ENCODE assay signal across 22 cellular contexts in genomic region chr3:133238015-133238414, GRCh38.
"Had no signal": no experiment of that assay in that cellular context is flagged by ENCODE, and none has a peak within 500 bp of the region (broad histone marks: within the 10 kb centered on the region; RNA-seq: fewer than 3 reads in every experiment).

No MANE protein-coding gene starts in this region.

- H3K9me3 ChIP-seq: ascending aorta, gastroesophageal sphincter, prostate gland, right lobe of liver, suprapubic skin had no signal

- H3K4me1 Mint-ChIP-seq: activated CD4-positive, alpha-beta T cell treated with anti-CD3 and anti-CD28 coated beads for 36 hours; activated CD8-positive, alpha-beta memory T cell treated with anti-CD3 and anti-CD28 coated beads, Interleukin-2, amount 10 ng/mL, durations not matched to agents 7 days and 5 days; activated naive CD8-positive, alpha-beta T cell treated with anti-CD3 and anti-CD28 coated beads, Interleukin-2, amount 50 U/mL, for 24 hours; central memory CD8-positive, alpha-beta T cell; memory B cell; natural killer cell had no signal

- ATAC-seq: activated CD4-positive, alpha-beta T cell treated with anti-CD3 and anti-CD28 coated beads for 36 hours; activated CD8-positive, alpha-beta memory T cell treated with anti-CD3 and anti-CD28 coated beads, Interleukin-2, amount 10 ng/mL, durations not matched to agents 7 days and 5 days; activated naive CD8-positive, alpha-beta T cell treated with anti-CD3 and anti-CD28 coated beads, Interleukin-2, amount 50 U/mL, for 24 hours; gastroesophageal sphincter; natural killer cell; right lobe of liver; stimulated activated naive CD8-positive, alpha-beta T cell treated with anti-CD3 and anti-CD28 coated beads, Interleukin-15, Interleukin-2, amounts not matched to agents 100 U/mL and 50 U/mL, for 24 hours had no signal

- DNase-seq: activated CD4-positive, alpha-beta memory T cell treated with anti-CD3 and anti-CD28 coated beads for 36 hours; activated CD4-positive, alpha-beta T cell treated with anti-CD3 and anti-CD28 coated beads for 36 hours; activated CD8-positive, alpha-beta memory T cell treated with anti-CD3 and anti-CD28 coated beads, Interleukin-2, amount 10 ng/mL, durations not matched to agents 7 days and 5 days; activated naive CD4-positive, alpha-beta T cell treated with anti-CD3 and anti-CD28 coated beads for 36 hours; activated naive CD8-positive, alpha-beta T cell treated with anti-CD3 and anti-CD28 coated beads, Interleukin-2, amount 50 U/mL, for 24 hours; activated T-cell treated with anti-CD3 and anti-CD28 coated beads, Interleukin-2, amount 50 U/mL, for 1 hour; effector memory CD4-positive, alpha-beta T cell; heart right ventricle; natural killer cell; nucleus accumbens; right lobe of liver; stimulated activated naive CD8-positive, alpha-beta T cell treated with anti-CD3 and anti-CD28 coated beads, Interleukin-15, Interleukin-2, amounts not matched to agents 100 U/mL and 50 U/mL, for 24 hours; trophoblast cell; WERI-Rb-1 had no signal

- H3K36me3 Mint-ChIP-seq: activated CD4-positive, alpha-beta memory T cell treated with anti-CD3 and anti-CD28 coated beads for 36 hours; activated CD8-positive, alpha-beta memory T cell treated with anti-CD3 and anti-CD28 coated beads, Interleukin-2, amount 10 ng/mL, durations not matched to agents 7 days and 5 days; memory B cell; natural killer cell had no signal

- H3K4me3 ChIP-seq: ascending aorta, gastroesophageal sphincter, heart right ventricle, prostate gland, right lobe of liver, suprapubic skin had no signal

- H3K4me1 ChIP-seq: ascending aorta, gastroesophageal sphincter, prostate gland, right lobe of liver, suprapubic skin had no signal

- H3K27me3 ChIP-seq: ascending aorta, gastroesophageal sphincter, heart right ventricle, right lobe of liver, suprapubic skin had no signal

- H3K27me3 Mint-ChIP-seq: activated naive CD8-positive, alpha-beta T cell treated with anti-CD3 and anti-CD28 coated beads, Interleukin-2, amount 50 U/mL, for 24 hours had no signal

- H3K4me3 Mint-ChIP-seq: activated CD4-positive, alpha-beta memory T cell treated with anti-CD3 and anti-CD28 coated beads for 36 hours; activated CD4-positive, alpha-beta T cell treated with anti-CD3 and anti-CD28 coated beads for 36 hours; activated CD8-positive, alpha-beta memory T cell treated with anti-CD3 and anti-CD28 coated beads, Interleukin-2, amount 10 ng/mL, durations not matched to agents 7 days and 5 days; activated naive CD4-positive, alpha-beta T cell treated with anti-CD3 and anti-CD28 coated beads for 36 hours; activated naive CD8-positive, alpha-beta T cell treated with anti-CD3 and anti-CD28 coated beads, Interleukin-2, amount 50 U/mL, for 24 hours; central memory CD8-positive, alpha-beta T cell; memory B cell; natural killer cell; T-helper 1 cell treated with Interleukin-12 subunit alpha and Interleukin-12 subunit beta and Interleukin-4 antibody, amounts not matched to agents 30 μg/mL and 1 μg/mL, for 36 hours had no signal

- H3K9me3 Mint-ChIP-seq: activated CD4-positive, alpha-beta memory T cell treated with anti-CD3 and anti-CD28 coated beads for 36 hours; activated naive CD8-positive, alpha-beta T cell treated with anti-CD3 and anti-CD28 coated beads, Interleukin-2, amount 50 U/mL, for 24 hours; activated T-helper 2 cell treated with anti-CD3 and anti-CD28 coated beads, Interferon-gamma antibody, Interleukin-2, Interleukin-4, amounts not matched to agents 10 μg/mL and 5 μg/mL and 100 μg/mL, durations not matched to agents 14 hours and 24 hours and 36 hours; T-helper 1 cell treated with Interleukin-12 subunit alpha and Interleukin-12 subunit beta and Interleukin-4 antibody, amounts not matched to agents 30 μg/mL and 1 μg/mL, for 36 hours had no signal

- H3K27ac ChIP-seq: ascending aorta, gastroesophageal sphincter, prostate gland, right lobe of liver, suprapubic skin, WERI-Rb-1 had no signal

- H3K27ac Mint-ChIP-seq: activated CD4-positive, alpha-beta memory T cell treated with anti-CD3 and anti-CD28 coated beads for 36 hours; activated CD4-positive, alpha-beta T cell treated with anti-CD3 and anti-CD28 coated beads for 36 hours; activated CD8-positive, alpha-beta memory T cell treated with anti-CD3 and anti-CD28 coated beads, Interleukin-2, amount 10 ng/mL, durations not matched to agents 7 days and 5 days; activated naive CD4-positive, alpha-beta T cell treated with anti-CD3 and anti-CD28 coated beads for 36 hours; activated naive CD8-positive, alpha-beta T cell treated with anti-CD3 and anti-CD28 coated beads, Interleukin-2, amount 50 U/mL, for 24 hours; activated T-helper 2 cell treated with anti-CD3 and anti-CD28 coated beads, Interferon-gamma antibody, Interleukin-2, Interleukin-4, amounts not matched to agents 10 μg/mL and 5 μg/mL and 100 μg/mL, durations not matched to agents 14 hours and 24 hours and 36 hours; memory B cell; natural killer cell; T-helper 1 cell treated with Interleukin-12 subunit alpha and Interleukin-12 subunit beta and Interleukin-4 antibody, amounts not matched to agents 30 μg/mL and 1 μg/mL, for 36 hours had no signal

- H3K36me3 ChIP-seq: ascending aorta, gastroesophageal sphincter, heart right ventricle, prostate gland, right lobe of liver, suprapubic skin, WERI-Rb-1 had no signal
